9 cellular contexts compared by ENCODE assay signal in the genomic region with DNA sequence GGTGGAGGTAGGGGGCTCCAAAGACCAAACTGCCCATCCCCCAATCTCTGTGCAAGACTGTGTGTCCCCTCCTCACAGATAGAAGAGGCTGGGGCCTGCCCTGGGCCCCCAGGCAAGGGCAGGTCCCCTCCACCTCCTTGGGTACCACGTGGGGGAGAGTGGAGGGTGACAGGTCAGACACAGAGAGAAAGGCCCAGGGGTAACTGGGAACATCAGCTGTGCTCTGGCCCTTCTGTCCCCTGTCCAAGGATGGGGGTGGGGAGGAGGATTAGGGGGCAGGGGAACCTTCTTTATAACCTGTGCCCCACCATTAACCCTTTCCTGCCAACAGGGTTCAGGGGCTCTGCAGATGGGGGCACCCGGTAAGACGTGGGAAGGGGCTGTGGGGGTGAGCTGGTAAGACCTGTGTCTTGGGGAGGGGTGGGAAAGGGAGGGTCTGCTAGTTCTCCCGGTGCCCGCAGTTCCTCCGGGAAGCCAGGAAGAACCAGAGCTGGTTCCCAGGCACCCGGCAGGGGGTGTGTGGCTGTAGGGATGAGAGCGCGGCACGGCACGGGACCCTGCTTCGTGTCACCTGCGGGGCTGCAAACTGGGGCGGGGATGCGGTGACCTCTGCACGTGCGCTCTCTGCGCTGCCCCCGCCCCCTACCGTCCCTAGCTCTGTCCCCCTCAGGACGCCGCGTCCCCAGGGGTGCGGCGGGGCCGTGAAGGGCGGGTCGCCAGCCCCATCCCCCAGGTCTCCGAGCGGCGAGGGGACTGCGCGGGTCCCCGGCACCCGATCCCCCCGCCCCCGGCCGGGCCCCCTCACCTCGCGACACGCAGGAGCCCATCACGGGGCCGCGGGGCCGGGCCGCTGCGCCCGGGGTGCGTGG.
DNase-seq lines count a peak whose midpoint lies in the region; ATAC-seq and TF ChIP-seq lines count a peak whose summit lies in the region.
"Had no signal": no experiment of that assay in that cellular context is flagged by ENCODE, and none has a peak within 500 bp of the region (broad histone marks: within the 10 kb centered on the region; RNA-seq: fewer than 3 reads in every experiment).

No MANE protein-coding gene starts in this region.

- no peaks in the 10 kb centered on the region for H3K36me3 ChIP-seq in SK-N-MC (ENCODE audit: insufficient read depth, low read length)

- peak overlapping the region; percentile 77 for H3K4me3 ChIP-seq in SK-N-MC
- peak overlapping the region; percentile 34 for H3K4me3 ChIP-seq in fibroblast of pulmonary artery (replicated peaks; ENCODE audit: low read depth, low read length)

- peak; percentile 18 to 34 for ATAC-seq in activated CD4-positive, CD25-positive, alpha-beta regulatory T cell treated with anti-CD3 and anti-CD28 coated beads, Interleukin-2, amount 50 U/mL, for 24 hours
- peak; percentile 22 for ATAC-seq in stimulated activated naive CD8-positive, alpha-beta T cell treated with anti-CD3 and anti-CD28 coated beads, Interleukin-15, Interleukin-2, amounts not matched to agents 100 U/mL and 50 U/mL, for 24 hours
- ATAC-seq in HG03025 (IDR thresholded peaks at IDR 0.05; ENCODE audit: low FRiP score, unreplicated experiment), result no peak
- no peak for ATAC-seq in HG03139 (IDR thresholded peaks at IDR 0.05; ENCODE audit: unreplicated experiment)

- no peak for DNase-seq in activated CD4-positive, CD25-positive, alpha-beta regulatory T cell (lab: John Stamatoyannopoulos, UW)
- DNase-seq in SK-N-MC (ENCODE audit: low read depth, low spot score) (no peak), fibroblast of pulmonary artery (ENCODE audit: low read depth) (no peak), T1000 (lab: John Stamatoyannopoulos, UW) (no peak)
- no peak for DNase-seq in stimulated activated naive CD8-positive, alpha-beta T cell treated with anti-CD3 and anti-CD28 coated beads, Interleukin-15, Interleukin-2, amounts not matched to agents 100 U/mL and 50 U/mL, for 24 hours
- DNase-seq: DND-41 had no signal

- no peaks in the 10 kb centered on the region for H3K9me3 ChIP-seq in SK-N-MC (ENCODE audit: low read depth, low read length)

- no peak overlapping the region for H3K9ac ChIP-seq in SK-N-MC (ENCODE audit: insufficient read length)

- no peak overlapping the region for H3K27ac ChIP-seq in SK-N-MC

- TF ChIP-seq CTCF in fibroblast of pulmonary artery (IDR thresholded peaks at IDR 0.05; ENCODE audit: low read length, missing control alignments), result peak; percentile 15

Comparison
In these comparisons a context has a peak if more than half of its experiments do, and no peak if none do; other contexts are left out.
1. ATAC-seq: peak in activated CD4-positive, CD25-positive, alpha-beta regulatory T cell treated with anti-CD3 and anti-CD28 coated beads, Interleukin-2, amount 50 U/mL, for 24 hours (2 of 2) and stimulated activated naive CD8-positive, alpha-beta T cell treated with anti-CD3 and anti-CD28 coated beads, Interleukin-15, Interleukin-2, amounts not matched to agents 100 U/mL and 50 U/mL, for 24 hours (single experiment); none in HG03025 (single experiment) and HG03139 (single experiment).